In genomic region chr20:46056970-46057855, GRCh38 we compare ENCODE assay signal across 11 cellular contexts. TPM values are rescaled to one million over a fixed set of nuclear protein-coding genes. Genes with fewer than 3 reads are reported as not detected.
DNase-seq lines count a peak whose midpoint lies in the region; TF ChIP-seq lines count a peak whose summit lies in the region.
"Had no signal": no experiment of that assay in that cellular context is flagged by ENCODE, and none has a peak within 500 bp of the region (broad histone marks: within the 10 kb centered on the region; RNA-seq: fewer than 3 reads in every experiment).

No MANE protein-coding gene starts in this region.

- H3K36me3 ChIP-seq in adipocyte (ENCODE audit: control insufficient read depth, insufficient read depth, low read length, severe bottlenecking) (peaks cover 12% of the 10 kb centered on the region), stomach (peaks cover 10 to 29% (median 25%) of the 10 kb centered on the region in 4 donors)

- no peak overlapping the region for H3K4me3 Mint-ChIP-seq in T-helper 2 cell treated with Interferon-gamma antibody and Interleukin-4, amounts not matched to agents 5 μg/mL and 100 μg/mL, for 36 hours

- WGBS in stomach, 5 donors = 19 to 23% (median 22%) methylated on average over 41 to 65 of the region's 65 CpGs

- no peak overlapping the region for H3K27ac ChIP-seq in stomach
- H3K27ac ChIP-seq: right lobe of liver, upper lobe of right lung had no signal

- peaks cover 17% of the 10 kb centered on the region for H3K4me1 Mint-ChIP-seq in T-helper 2 cell treated with Interferon-gamma antibody and Interleukin-4, amounts not matched to agents 5 μg/mL and 100 μg/mL, for 36 hours (ENCODE audit: low read depth)

- intact Hi-C loops in stomach (cut with DNase I; ENCODE audit: low total_unique reads) = no loop called here

- no peak overlapping the region for H3K27ac Mint-ChIP-seq in T-helper 2 cell treated with Interferon-gamma antibody and Interleukin-4, amounts not matched to agents 5 μg/mL and 100 μg/mL, for 36 hours
- H3K27ac Mint-ChIP-seq: IgD-negative memory B cell had no signal

- peak; percentile 19 for DNase-seq in activated CD4-positive, alpha-beta T cell treated with anti-CD3 and anti-CD28 coated beads, Interleukin-2, amount 50 U/mL, for 1 hour
- no peak for DNase-seq in activated CD4-positive, alpha-beta T cell treated with anti-CD3 and anti-CD28 coated beads, Interleukin-2, amount 50 U/mL, for 4 hours
- DNase-seq in adipocyte (ENCODE audit: low read depth) (peak; percentile 71), hepatic stellate cell (ENCODE audit: low spot score) (peak; percentile 51), stomach (no peak), hippocampal formation (lab: John Stamatoyannopoulos, UW) (no peak)
- DNase-seq in activated CD4-positive, CD25-positive, alpha-beta regulatory T cell (lab: John Stamatoyannopoulos, UW) = no peak
- no peak for DNase-seq in T-helper 2 cell treated with Interferon-gamma antibody and Interleukin-4, amounts not matched to agents 5 μg/mL and 100 μg/mL, for 36 hours (ENCODE audit: low spot score)
- DNase-seq: upper lobe of right lung had no signal

- no peaks in the 10 kb centered on the region for H3K9me3 Mint-ChIP-seq in T-helper 2 cell treated with Interferon-gamma antibody and Interleukin-4, amounts not matched to agents 5 μg/mL and 100 μg/mL, for 36 hours
- H3K9me3 Mint-ChIP-seq: IgD-negative memory B cell had no signal

- peak overlapping the region; percentile 71 for H3K4me3 ChIP-seq in adipocyte (ENCODE audit: low read length)
- peak overlapping the region; percentile 17 to 39 (median 26) for H3K4me3 ChIP-seq in stomach
- H3K4me3 ChIP-seq: right lobe of liver had no signal

- H3K9ac ChIP-seq in adipocyte (ENCODE audit: low read length) = no peak overlapping the region

- peaks cover 22% of the 10 kb centered on the region for H3K36me3 Mint-ChIP-seq in T-helper 2 cell treated with Interferon-gamma antibody and Interleukin-4, amounts not matched to agents 5 μg/mL and 100 μg/mL, for 36 hours (ENCODE audit: low read depth)

- no peak for TF ChIP-seq POLR2A in stomach (IDR thresholded peaks at IDR 0.05)

- no peak for TF ChIP-seq EP300 in stomach (IDR thresholded peaks at IDR 0.05)

- H3K27me3 ChIP-seq in adipocyte (replicated peaks; ENCODE audit: control insufficient read depth, insufficient read depth, low read length) (peaks cover 35% of the 10 kb centered on the region), stomach (peaks cover 0 to 48% (median 16%) of the 10 kb centered on the region in 3 donors)
- H3K27me3 ChIP-seq: right lobe of liver had no signal

- H3K27me3 Mint-ChIP-seq in T-helper 2 cell treated with Interferon-gamma antibody and Interleukin-4, amounts not matched to agents 5 μg/mL and 100 μg/mL, for 36 hours (ENCODE audit: low read depth) = peaks cover 30% of the 10 kb centered on the region

- H3K9me3 ChIP-seq in adipocyte (ENCODE audit: control insufficient read depth, low read length) (no peaks in the 10 kb centered on the region), stomach (no peaks in the 10 kb centered on the region)
- H3K9me3 ChIP-seq: right lobe of liver, upper lobe of right lung had no signal

- TF ChIP-seq CTCF in stomach (IDR thresholded peaks at IDR 0.05) = no peak

- peaks cover 18% of the 10 kb centered on the region for H3K4me1 ChIP-seq in adipocyte (ENCODE audit: control insufficient read depth, insufficient read depth, low read length)
- peaks cover 19 to 46% (median 30%) of the 10 kb centered on the region in 4 donors for H3K4me1 ChIP-seq in stomach

RNA-seq across cellular contexts. Expression of gene SLC12A5, which starts 28.2 kb away (rescaled TPM):
- total RNA-seq in stomach = 1 to 10 TPM in 1 of 5 donors, not detected in 4; 1.3 TPM
- polyA plus RNA-seq in stomach = 1 to 10 TPM in 2 of 3 donors, under 1 TPM in 1; 0.93 to 6.2 (median 5.5) TPM

RNA-seq across cellular contexts. Expression of gene NCOA5, which starts 32.5 kb away (rescaled TPM):
- 10 to 100 TPM in 2 of 5 donors, 1 to 10 TPM in 3; 4.3 to 58.9 (median 9.5) TPM for total RNA-seq in stomach
- polyA plus RNA-seq in stomach = 10 to 100 TPM; 11.2 to 17.7 (median 11.6) TPM

RNA-seq across cellular contexts. Expression of gene MMP9, which starts 48.5 kb away (rescaled TPM):
- 1 to 10 TPM in 2 of 5 donors, not detected in 3; 1.3 to 5.1 TPM for total RNA-seq in stomach
- 1 to 10 TPM in 2 of 3 donors, under 1 TPM in 1; 0.31 to 1.9 (median 1.2) TPM for polyA plus RNA-seq in stomach
- polyA plus RNA-seq: IgD-negative memory B cell had no signal

Comparison
In these comparisons a context has a peak if more than half of its experiments do, and no peak if none do; other contexts are left out.
1. DNase-seq: peak in activated CD4-positive, alpha-beta T cell treated with anti-CD3 and anti-CD28 coated beads, Interleukin-2, amount 50 U/mL, for 1 hour (single experiment), adipocyte (single experiment) and hepatic stellate cell (single experiment); none in activated CD4-positive, alpha-beta T cell treated with anti-CD3 and anti-CD28 coated beads, Interleukin-2, amount 50 U/mL, for 4 hours (0 of 2), stomach (single experiment), activated CD4-positive, CD25-positive, alpha-beta regulatory T cell (0 of 4), T-helper 2 cell treated with Interferon-gamma antibody and Interleukin-4, amounts not matched to agents 5 μg/mL and 100 μg/mL, for 36 hours (single experiment) and hippocampal formation (0 of 2).